ENCODE assay signal across 1 cellular context in genomic region chr16:53052519-53053501, GRCh38.
TF ChIP-seq lines count a peak whose summit lies in the region.

Gene CHD9NB (minus strand): TSS chr16:53052897. CDS start chr16:53044158, 8,739 bp downstream.

TF ChIP-seq in K562, 482 proteins besides CTCF, POLR2A, EP300 and RAD21 (continued from another document and continues in another):
- TF ChIP-seq PRDM10 (IDR thresholded peaks at IDR 0.05; ENCODE audit: partially characterized antibody) (no peak), NKRF (IDR thresholded peaks at IDR 0.05; ENCODE audit: borderline replicate concordance) (peak; percentile 46; the same call in 1 of the 2 replicates), ZBTB12 (CRISPR knock-in tag; IDR thresholded peaks at IDR 0.05) (no peak), MITF (IDR thresholded peaks at IDR 0.05) (no peak), HMG20A (CRISPR knock-in tag; conservative IDR thresholded peaks at IDR 0.05) (no peak), ZNF511 (CRISPR knock-in tag; IDR thresholded peaks at IDR 0.05) (no peak), FOXA3 (CRISPR knock-in tag; conservative IDR thresholded peaks at IDR 0.05 in 1 of 2, IDR thresholded peaks at IDR 0.05 in 1 of 2) (no peak), ZHX1 (conservative IDR thresholded peaks at IDR 0.05; ENCODE audit: low read length) (no peak), POLR2AphosphoS5 (IDR thresholded peaks at IDR 0.05; ENCODE audit: control insufficient read depth, insufficient read depth, low read depth, low read length) (no peak), MEIS2 (IDR thresholded peaks at IDR 0.05; ENCODE audit: partially characterized antibody) (no peak), PCBP1 (IDR thresholded peaks at IDR 0.05; ENCODE audit: low read depth, low read length, poor library complexity, severe bottlenecking) (no peak), ZNF586 (CRISPR knock-in tag; conservative IDR thresholded peaks at IDR 0.05) (no peak), SMAD3 (CRISPR knock-in tag; conservative IDR thresholded peaks at IDR 0.05) (no peak), MCM3 (IDR thresholded peaks at IDR 0.05) (no peak), NFATC3 (IDR thresholded peaks at IDR 0.05) (no peak), ZNF3 (CRISPR knock-in tag; IDR thresholded peaks at IDR 0.05) (no peak), HNRNPL (IDR thresholded peaks at IDR 0.05; ENCODE audit: low read depth, low read length) (no peak), NCOA1 (IDR thresholded peaks at IDR 0.05; ENCODE audit: low read depth) (no peak), TFAM (CRISPR knock-in tag; conservative IDR thresholded peaks at IDR 0.05) (no peak), ETV6 (IDR thresholded peaks at IDR 0.05; ENCODE audit: borderline replicate concordance in 1 of 2, low read depth in 2 of 2, low read length in 1 of 2) (no peak), ETV6 (CRISPR knock-in tag; IDR thresholded peaks at IDR 0.05; ENCODE audit: borderline replicate concordance) (no peak), ZNF347 (CRISPR knock-in tag; IDR thresholded peaks at IDR 0.05; ENCODE audit: low read depth) (no peak), ZNF146 (CRISPR knock-in tag; IDR thresholded peaks at IDR 0.05; ENCODE audit: unreplicated experiment) (no peak), MAZ (CRISPR knock-in tag; conservative IDR thresholded peaks at IDR 0.05 in 1 of 2, IDR thresholded peaks at IDR 0.05 in 1 of 2) (no peak), MIER1 (IDR thresholded peaks at IDR 0.05; ENCODE audit: low read depth) (peak; percentile 64; the same call in 1 of the 2 replicates), MLX (CRISPR knock-in tag; conservative IDR thresholded peaks at IDR 0.05) (no peak), CBX8 (IDR thresholded peaks at IDR 0.05; ENCODE audit: borderline replicate concordance, extremely low read depth, low read depth, low read length, poor library complexity, severe bottlenecking) (no peak), FOXP4 (CRISPR knock-in tag; IDR thresholded peaks at IDR 0.05; ENCODE audit: borderline replicate concordance) (no peak), ZNF140 (CRISPR knock-in tag; IDR thresholded peaks at IDR 0.05) (no peak), ZNF696 (CRISPR knock-in tag; conservative IDR thresholded peaks at IDR 0.05) (no peak), RB1 (IDR thresholded peaks at IDR 0.05; ENCODE audit: low read depth) (no peak), ATF6 (CRISPR knock-in tag; IDR thresholded peaks at IDR 0.05) (no peak)
